15 cellular contexts compared by ENCODE assay signal in genomic region chr3:53158700-53159414, GRCh38. TPM values are rescaled to one million over a fixed set of nuclear protein-coding genes. Genes with fewer than 3 reads are reported as not detected.
DNase-seq lines count a peak whose midpoint lies in the region; ATAC-seq and TF ChIP-seq lines count a peak whose summit lies in the region.
"Had no signal": no experiment of that assay in that cellular context is flagged by ENCODE, and none has a peak within 500 bp of the region (broad histone marks: within the 10 kb centered on the region; RNA-seq: fewer than 3 reads in every experiment).

No MANE protein-coding gene starts in this region.

- H3K4me3 ChIP-seq in Caco-2 (ENCODE audit: low read depth, low read length) (no peak overlapping the region), body of pancreas (no peak overlapping the region), neutrophil (ENCODE audit: low read depth in 1 of 2, low read length in 1 of 2) (no peak overlapping the region)
- H3K4me3 ChIP-seq: esophagus muscularis mucosa had no signal

- intact Hi-C loops in Caco-2 (cut with micrococcal nuclease; ENCODE audit: unreplicated experiment): loop anchor here (1.0 to 5.0 kb wide), 3 partner anchors 29 to 108 kb away; partner anchors contain the start of gene RFT1
- intact Hi-C loops in body of pancreas (cut with DNase I): no loop called here

- TF ChIP-seq POLR2A in body of pancreas (IDR thresholded peaks at IDR 0.05): no peak

- peaks cover 6% of the 10 kb centered on the region for H3K36me3 Mint-ChIP-seq in Caco-2 (ENCODE audit: insufficient read depth, unreplicated experiment)
- H3K36me3 Mint-ChIP-seq: activated naive CD8-positive, alpha-beta T cell; memory B cell had no signal

- no peaks in the 10 kb centered on the region for H3K27me3 Mint-ChIP-seq in Caco-2 (ENCODE audit: insufficient read depth, unreplicated experiment)

- H3K27ac ChIP-seq in body of pancreas (peak overlapping the region; percentile 90 to 97 (median 95)), neutrophil (peak overlapping the region; percentile 99)

- no peaks in the 10 kb centered on the region for H3K27me3 ChIP-seq in Caco-2 (replicated peaks; ENCODE audit: control insufficient read depth, insufficient read depth, low read length)
- H3K27me3 ChIP-seq in body of pancreas: no peaks in the 10 kb centered on the region
- H3K27me3 ChIP-seq in neutrophil: peaks cover 25% of the 10 kb centered on the region

- peak overlapping the region; percentile 91 for H3K4me3 Mint-ChIP-seq in Caco-2 (ENCODE audit: unreplicated experiment)
- H3K4me3 Mint-ChIP-seq: memory B cell had no signal

- H3K4me1 ChIP-seq in Caco-2 (peaks cover 34% of the 10 kb centered on the region), body of pancreas (peaks cover 79% of the 10 kb centered on the region), neutrophil (ENCODE audit: control insufficient read depth in 1 of 2, insufficient read depth in 1 of 2, low read depth in 1 of 2, low read length in 1 of 2) (peaks cover 59 to 61% of the 10 kb centered on the region in 2 experiments)

- peaks cover 34% of the 10 kb centered on the region for H3K4me1 Mint-ChIP-seq in Caco-2 (ENCODE audit: low read depth, unreplicated experiment)

- TF ChIP-seq CTCF in Caco-2 (IDR thresholded peaks at IDR 0.05; ENCODE audit: insufficient read depth in 1 of 2, low read depth in 1 of 2, low read length in 1 of 2, severe bottlenecking in 1 of 2, unreplicated experiment in 1 of 2): no peak
- no peak for TF ChIP-seq CTCF in body of pancreas (IDR thresholded peaks at IDR 0.05)
- no peak for TF ChIP-seq CTCF in neutrophil (IDR thresholded peaks at IDR 0.05)

- no peak for DNase-seq in Caco-2
- DNase-seq in MV-4-11 (lab: John Stamatoyannopoulos, UW): peak; percentile 80
- no peak for DNase-seq in body of pancreas
- no peak for DNase-seq in activated CD8-positive, alpha-beta memory T cell treated with anti-CD3 and anti-CD28 coated beads, Interleukin-2, amount 50 U/mL, for 4 hours
- no peak for DNase-seq in ureter (ENCODE audit: low spot score)
- DNase-seq: GOT3, NCI-H1694 treated with DMSO at 0.1 percent for 48 hours, NCI-H748 treated with DMSO at 0.1 percent for 48 hours, T-helper 1 cell had no signal

- H3K9me3 ChIP-seq in Caco-2 (no peaks in the 10 kb centered on the region), body of pancreas (no peaks in the 10 kb centered on the region), neutrophil (no peaks in the 10 kb centered on the region)
- H3K9me3 ChIP-seq: esophagus muscularis mucosa had no signal

- POLR2A ChIA-PET in Caco-2 (lab: Charles Lee): interaction anchor here (0.7 to 0.8 kb wide), 2 partner anchors 13 to 29 kb away, joined by 3 read pairs; partner anchors contain the start of gene RFT1

- 51 to 62% methylated on average over 5 of the region's 5 CpGs for WGBS in body of pancreas, 2 donors

- TSS peak; percentile 75 for BruUV-seq in Caco-2 (replicated peaks; lab: Mats Ljungman, UMichigan)

- ATAC-seq in body of pancreas: no peak
- ATAC-seq in GM18519 (IDR thresholded peaks at IDR 0.05; ENCODE audit: low FRiP score, unreplicated experiment): no peak
- no peak for ATAC-seq in GM18511 (IDR thresholded peaks at IDR 0.05; ENCODE audit: unreplicated experiment)

- H3K27ac Mint-ChIP-seq in Caco-2 (ENCODE audit: unreplicated experiment): peak overlapping the region; percentile 48
- H3K27ac Mint-ChIP-seq: activated naive CD8-positive, alpha-beta T cell; memory B cell had no signal

- H3K36me3 ChIP-seq in Caco-2 (ENCODE audit: control insufficient read depth, insufficient read depth, low read length) (no peaks in the 10 kb centered on the region), body of pancreas (replicated peaks in 1 of 2; ENCODE audit: insufficient read depth in 1 of 2, low read depth in 2 of 2) (no peaks in the 10 kb centered on the region), neutrophil (peaks cover under 1% of the 10 kb centered on the region)
- H3K36me3 ChIP-seq: esophagus muscularis mucosa had no signal

- H3K9me3 Mint-ChIP-seq in Caco-2 (ENCODE audit: unreplicated experiment): no peaks in the 10 kb centered on the region
- H3K9me3 Mint-ChIP-seq: memory B cell had no signal

- CTCF ChIA-PET in Caco-2 (lab: Charles Lee): interaction anchor here (0.9 to 1.0 kb wide), 2 partner anchors 9 to 14 kb away, joined by 4 to 5 read pairs; no protein-coding TSS in a partner anchor

RNA-seq across cellular contexts. Expression of gene PRKCD, which starts 2.2 kb away (rescaled TPM):
- 30.9 and 31.5 TPM in 2 replicates for total RNA-seq in Caco-2 (2022)
- total RNA-seq in body of pancreas: 10 to 100 TPM; 15.5 to 16.9 TPM
- 82.2 TPM for total RNA-seq in ureter

RNA-seq across cellular contexts. Expression of gene RFT1, which starts 28.6 kb away (rescaled TPM):
- total RNA-seq in Caco-2 (2022) (33.1 and 35.7 TPM in 2 replicates), body of pancreas (10 to 100 TPM; 10.6 to 19.8 TPM), ureter (33.3 TPM)
